ENCODE assay signal across 8 cellular contexts in genomic region chrX:119512145-119512800, GRCh38. TPM values are rescaled to one million over a fixed set of nuclear protein-coding genes. Genes with fewer than 3 reads are reported as not detected.
DNase-seq lines count a peak whose midpoint lies in the region; TF ChIP-seq lines count a peak whose summit lies in the region.

No MANE protein-coding gene starts in this region.

- no peak for TF ChIP-seq EP300 in neural cell (conservative IDR thresholded peaks at IDR 0.05; ENCODE audit: poor library complexity, severe bottlenecking)

- no peaks in the 10 kb centered on the region for H3K4me1 ChIP-seq in fibroblast of lung (ENCODE audit: control insufficient read depth, extremely low read depth, insufficient read depth, low read length)

- no peak overlapping the region for H3K27ac ChIP-seq in fibroblast of lung (ENCODE audit: insufficient read depth, low read length)
- no peak overlapping the region for H3K27ac ChIP-seq in neural cell (ENCODE audit: low read length)

- no peaks in the 10 kb centered on the region for H3K9me2 ChIP-seq in neural cell (ENCODE audit: insufficient read depth, low read length)

- TF ChIP-seq RAD21 in neural cell (conservative IDR thresholded peaks at IDR 0.05): peak; percentile 56

- peak; percentile 37 for TF ChIP-seq CTCF in GM20000 (IDR thresholded peaks at IDR 0.05; ENCODE audit: extremely low read depth, missing control alignments)
- TF ChIP-seq CTCF in fibroblast of lung (conservative IDR thresholded peaks at IDR 0.05 in 1 of 2, IDR thresholded peaks at IDR 0.05 in 1 of 2; ENCODE audit: low read depth in 1 of 2, low read length in 2 of 2): peak; percentile 47 to 64
- TF ChIP-seq CTCF in neural cell (IDR thresholded peaks at IDR 0.05; ENCODE audit: poor library complexity, severe bottlenecking): peak; percentile 52

- DNase-seq in DMS53 treated with DMSO at 0.1 percent for 48 hours (lab: John Stamatoyannopoulos, UW; ENCODE audit: unreplicated experiment) (peak; percentile 69), GM20000 (ENCODE audit: low spot score) (peak; percentile 45), NCI-H1417 treated with DMSO at 0.1 percent for 48 hours (lab: John Stamatoyannopoulos, UW) (peak; percentile 26), SKM-1 treated with dmso at 0.1 percent for 144 hours (lab: John Stamatoyannopoulos, UW; ENCODE audit: unreplicated experiment) (peak; percentile 29), fibroblast of lung (ENCODE audit: low read depth in 2 of 2) (peak; percentile 54 to 69), middle frontal gyrus (ENCODE audit: extremely low spot score, low spot score) (no peak)
- no peak for DNase-seq in activated CD8-positive, alpha-beta memory T cell treated with anti-CD3 and anti-CD28 coated beads, Interleukin-2, amount 50 U/mL, for 48 hours

- H2AFZ ChIP-seq in fibroblast of lung (ENCODE audit: low read length) (no peak overlapping the region), neural cell (ENCODE audit: low read depth, low read length) (no peak overlapping the region)

- H3K36me3 ChIP-seq in fibroblast of lung (ENCODE audit: control insufficient read depth, insufficient read depth, low read length): no peaks in the 10 kb centered on the region
- H3K36me3 ChIP-seq in neural cell (ENCODE audit: insufficient read depth, low read length): no peaks in the 10 kb centered on the region

- H3K9me3 ChIP-seq in fibroblast of lung (ENCODE audit: control insufficient read depth, insufficient read depth, low read depth, low read length) (no peaks in the 10 kb centered on the region), neural cell (ENCODE audit: low read length) (no peaks in the 10 kb centered on the region)

- H3K9ac ChIP-seq in fibroblast of lung (ENCODE audit: insufficient read depth, low read length): no peak overlapping the region
- no peak overlapping the region for H3K9ac ChIP-seq in neural cell (ENCODE audit: low read length)

- H3K4me2 ChIP-seq in fibroblast of lung (ENCODE audit: extremely low read depth, insufficient read depth, low read length) (no peak overlapping the region), neural cell (ENCODE audit: low read length) (no peak overlapping the region)

- H4K20me1 ChIP-seq in fibroblast of lung (ENCODE audit: control insufficient read depth, extremely low read depth, insufficient read depth, low read length) (no peaks in the 10 kb centered on the region), neural cell (ENCODE audit: insufficient read depth) (no peaks in the 10 kb centered on the region)

- H3F3A ChIP-seq in neural cell (ENCODE audit: insufficient read depth, low read length, poor library complexity, severe bottlenecking): no peaks in the 10 kb centered on the region

- no peak overlapping the region for H3K4me3 ChIP-seq in fibroblast of lung (replicated peaks in 1 of 4; ENCODE audit: control extremely low read depth in 1 of 4, insufficient read depth in 1 of 4, low read depth in 3 of 4, low read length in 4 of 4)
- H3K4me3 ChIP-seq in neural cell (ENCODE audit: low read length): no peak overlapping the region

- H3K79me2 ChIP-seq in fibroblast of lung (ENCODE audit: control insufficient read depth, insufficient read depth, low read length): no peaks in the 10 kb centered on the region
- no peaks in the 10 kb centered on the region for H3K79me2 ChIP-seq in neural cell (replicated peaks; ENCODE audit: insufficient read depth, low read length)

- no peaks in the 10 kb centered on the region for H3K27me3 ChIP-seq in fibroblast of lung (ENCODE audit: control insufficient read depth, insufficient read depth, low read length)
- H3K27me3 ChIP-seq in neural cell (ENCODE audit: insufficient read depth, low read depth, low read length): no peaks in the 10 kb centered on the region

TF ChIP-seq in neural cell, 6 proteins besides CTCF, POLR2A, EP300 and RAD21:
- no peak for TF ChIP-seq POLR2AphosphoS5 (IDR thresholded peaks at IDR 0.05)
- TF ChIP-seq MXI1 (conservative IDR thresholded peaks at IDR 0.05; ENCODE audit: poor library complexity, severe bottlenecking): no peak
- TF ChIP-seq SMC3 (conservative IDR thresholded peaks at IDR 0.05; ENCODE audit: poor library complexity): peak; percentile 55

RNA-seq across cellular contexts. Expression of gene SLC25A5, which starts 44.0 kb away (rescaled TPM):
- 118 and 157 TPM in 2 replicates for total RNA-seq in fibroblast of lung
- polyA plus RNA-seq in fibroblast of lung (255 and 442 TPM in 2 replicates), neural cell (158 and 163 TPM in 2 replicates)
- 218 and 377 TPM in 2 replicates for polyA plus RNA-seq in fibroblast of lung (2012)
- polyA minus RNA-seq in fibroblast of lung (ENCODE audit: low replicate concordance) (234 and 316 TPM in 2 replicates), neural cell (119 and 124 TPM in 2 replicates)

RNA-seq across cellular contexts. Expression of gene STEEP1, which starts 52.9 kb away (rescaled TPM):
- total RNA-seq in fibroblast of lung: 38.0 and 40.8 TPM in 2 replicates
- 20.1 and 20.3 TPM in 2 replicates for polyA plus RNA-seq in fibroblast of lung
- polyA plus RNA-seq in fibroblast of lung (2012): 20.8 and 23.5 TPM in 2 replicates
- 15.2 and 15.9 TPM in 2 replicates for polyA minus RNA-seq in fibroblast of lung (ENCODE audit: low replicate concordance)
- polyA plus RNA-seq in neural cell: 43.8 and 63.0 TPM in 2 replicates
- 38.5 and 45.3 TPM in 2 replicates for polyA minus RNA-seq in neural cell

Comparison
In these comparisons a context has a peak if more than half of its experiments do, and no peak if none do; other contexts are left out.
1. DNase-seq: peak in DMS53 treated with DMSO at 0.1 percent for 48 hours (single experiment), GM20000 (single experiment), NCI-H1417 treated with DMSO at 0.1 percent for 48 hours (single experiment), SKM-1 treated with dmso at 0.1 percent for 144 hours (single experiment) and fibroblast of lung (2 of 2); none in middle frontal gyrus (single experiment) and activated CD8-positive, alpha-beta memory T cell treated with anti-CD3 and anti-CD28 coated beads, Interleukin-2, amount 50 U/mL, for 48 hours (single experiment).
2. Peak in every context shown above with its lines, with median percentiles within 50 percentile points of each other: CTCF ChIP-seq.